ENCODE assay signal across 8 cellular contexts in the genomic region with DNA sequence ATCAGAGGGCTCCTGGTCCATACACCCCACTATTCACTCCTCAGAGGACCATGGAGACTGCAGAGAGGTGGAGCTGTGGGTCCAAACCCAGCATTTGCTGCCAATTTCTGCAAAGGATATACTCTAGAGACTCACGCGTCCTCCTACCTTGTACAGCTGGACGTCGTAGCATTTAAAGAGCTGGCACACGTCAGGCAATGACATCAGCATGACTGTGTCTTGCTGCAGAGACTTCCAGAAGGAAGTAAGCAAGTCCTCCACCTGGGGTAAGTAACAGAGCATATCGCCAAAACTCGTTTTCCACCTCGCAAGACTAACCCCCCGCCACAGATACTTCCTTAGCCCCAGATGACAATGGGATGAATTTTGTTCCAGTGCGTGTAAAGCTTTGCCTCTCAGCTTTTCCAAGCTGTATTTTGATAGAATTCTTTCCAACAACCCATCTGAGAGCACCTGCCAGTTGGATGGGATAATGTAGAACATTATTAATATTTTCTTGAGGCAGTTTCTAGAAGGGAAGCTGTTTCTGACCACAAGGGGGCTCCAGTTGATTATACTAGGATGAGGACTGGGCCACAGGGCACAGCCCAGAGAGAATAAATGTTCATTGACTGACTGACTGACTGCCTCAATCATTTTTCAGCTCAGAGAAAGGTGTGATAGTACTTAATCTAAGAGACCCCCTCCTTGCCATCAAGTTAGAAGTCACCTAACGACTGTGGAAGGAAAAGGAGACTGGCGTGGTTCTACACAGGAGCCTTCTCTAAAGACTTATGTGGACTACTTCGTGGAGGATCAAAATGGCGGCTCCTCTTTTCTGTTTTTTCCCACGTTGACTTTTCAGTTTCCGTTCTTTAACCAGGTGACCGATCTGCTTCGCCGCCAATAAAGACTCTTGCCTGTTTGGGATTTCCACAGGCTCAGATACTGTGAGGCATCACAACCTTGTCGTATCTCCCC. TPM values are rescaled to one million over a fixed set of nuclear protein-coding genes. Genes with fewer than 3 reads are reported as not detected.
DNase-seq lines count a peak whose midpoint lies in the region; ATAC-seq and TF ChIP-seq lines count a peak whose summit lies in the region.

No MANE protein-coding gene starts in this region.

- no peak for ATAC-seq in HG02798 (IDR thresholded peaks at IDR 0.05; ENCODE audit: poor library complexity, unreplicated experiment)

- peak; percentile 88 for TF ChIP-seq CTCF in choroid plexus epithelial cell (conservative IDR thresholded peaks at IDR 0.05; ENCODE audit: low read depth, low read length)
- TF ChIP-seq CTCF in lower leg skin (IDR thresholded peaks at IDR 0.05): no peak

- no peak for TF ChIP-seq POLR2A in lower leg skin (IDR thresholded peaks at IDR 0.05)

- intact Hi-C loops in lower leg skin (cut with DNase I; ENCODE audit: low total_unique reads): no loop called here

- H3K4me3 ChIP-seq in choroid plexus epithelial cell (ENCODE audit: low read depth, low read length) (no peak overlapping the region), lower leg skin (ENCODE audit: low read depth, poor library complexity, severe bottlenecking) (no peak overlapping the region)

- DNase-seq in NCI-H2107 treated with DMSO at 0.1 percent for 48 hours (lab: John Stamatoyannopoulos, UW; ENCODE audit: unreplicated experiment): peak; percentile 14
- DNase-seq in NCI-H2107 (lab: John Stamatoyannopoulos, UW): no peak
- DNase-seq in NCI-H2029 (lab: John Stamatoyannopoulos, UW): peak; percentile 53
- DNase-seq in activated CD4-positive, CD25-positive, alpha-beta regulatory T cell treated with anti-CD3 and anti-CD28 coated beads, Interleukin-2, amount 50 U/mL, for 16 hours (ENCODE audit: low read depth, low spot score): peak; percentile 39
- peak; percentile 88 for DNase-seq in choroid plexus epithelial cell (ENCODE audit: low read depth)
- DNase-seq in lower leg skin (ENCODE audit: low spot score in 2 of 2): peak; percentile 45 to 54
- peak; percentile 6 for DNase-seq in stimulated activated CD8-positive, alpha-beta memory T cell treated with anti-CD3 and anti-CD28 coated beads, Interleukin-12 subunit alpha, Interleukin-12 subunit beta, amount 100 ng/mL, for 4 hours (ENCODE audit: low read depth)

- 75 to 83% methylated on average over 20 of the region's 20 CpGs for WGBS in lower leg skin, 2 donors

RNA-seq across cellular contexts. Expression of gene CREG2, which starts 31.7 kb away (rescaled TPM):
- not detected for total RNA-seq in lower leg skin

RNA-seq across cellular contexts. Expression of gene RFX8, which starts 55.9 kb away (rescaled TPM):
- under 1 TPM in 2 of 4 donors, not detected in 2; 0.52 to 0.84 TPM for total RNA-seq in lower leg skin
